In the genomic region with DNA sequence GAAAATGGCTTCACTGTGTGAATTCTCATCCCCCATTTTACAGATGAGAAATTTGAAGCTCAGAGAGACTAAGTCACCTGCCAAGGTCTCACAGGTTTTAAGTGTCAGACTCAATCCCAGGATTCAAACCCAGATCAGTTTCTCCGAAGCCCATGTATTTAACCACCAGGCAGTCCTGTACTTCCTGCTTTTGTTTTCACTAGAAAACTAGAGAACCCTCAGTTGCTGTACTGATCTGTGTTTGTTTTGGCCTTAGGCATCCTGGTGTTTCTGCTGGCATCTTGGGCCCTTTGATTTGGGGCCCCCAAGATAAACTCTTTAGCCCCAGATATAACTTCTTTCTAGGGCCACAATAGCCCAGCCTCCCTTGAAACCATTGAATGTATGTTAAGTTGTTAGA, we compare ENCODE assay signal across 12 cellular contexts. TPM values are rescaled to one million over a fixed set of nuclear protein-coding genes. Genes with fewer than 3 reads are reported as not detected.
DNase-seq lines count a peak whose midpoint lies in the region; ATAC-seq, FAIRE-seq and TF ChIP-seq lines count a peak whose summit lies in the region.
"Had no signal": no experiment of that assay in that cellular context is flagged by ENCODE, and none has a peak within 500 bp of the region (broad histone marks: within the 10 kb centered on the region; RNA-seq: fewer than 3 reads in every experiment).

No MANE protein-coding gene starts in this region.

- peak overlapping the region; percentile 5 for H3K4me3 ChIP-seq in GM12865 (ENCODE audit: low read depth, low read length)
- H3K4me3 ChIP-seq in GM12878 = peak overlapping the region; percentile 39; the same call in 1 of the 2 replicates
- no peak overlapping the region for H3K4me3 ChIP-seq in hepatocyte
- H3K4me3 ChIP-seq: heart left ventricle had no signal

- intact Hi-C loops in GM12878 (cut with micrococcal nuclease; ENCODE audit: unreplicated experiment) = loop anchor here (1.0 to 2.0 kb wide), 4 partner anchors 18 to 50 kb away; partner anchors contain the start of gene PPP1R16B
- intact Hi-C loops in Right ventricle myocardium superior (cut with DNase I) = no loop called here

- POLR2A ChIA-PET in GM12878 (lab: Charles Lee) = interaction anchor here (0.7 to 6.2 kb wide), 9 partner anchors 9 to 146 kb away, joined by 3 to 93 read pairs (median 5); partner anchors contain the start of gene PPP1R16B

- H3K27ac ChIP-seq in GM12878 (ENCODE audit: control insufficient read depth, insufficient read depth) = peak overlapping the region; percentile 91
- no peak overlapping the region for H3K27ac ChIP-seq in hepatocyte

- ATAC-seq in GM21367 (IDR thresholded peaks at IDR 0.05; ENCODE audit: unreplicated experiment) (peak; percentile 18), HG03342 (IDR thresholded peaks at IDR 0.05; ENCODE audit: unreplicated experiment) (peak; percentile 42), GM12878 (peak; percentile 56), Right ventricle myocardium superior (ENCODE audit: poor library complexity) (no peak)
- ATAC-seq: heart left ventricle had no signal

- H3K27me3 ChIP-seq in GM12878 (replicated peaks in 1 of 2; ENCODE audit: control insufficient read depth in 2 of 2, insufficient read depth in 2 of 2, low read length in 1 of 2) = no peaks in the 10 kb centered on the region
- peaks cover 7% of the 10 kb centered on the region for H3K27me3 ChIP-seq in hepatocyte

- no peaks in the 10 kb centered on the region; the same call in 1 of the 3 replicates for H3K9me3 ChIP-seq in GM12878 (replicated peaks; ENCODE audit: control insufficient read depth, insufficient read depth, low read length)
- H3K9me3 ChIP-seq in hepatocyte (ENCODE audit: low read depth) = no peaks in the 10 kb centered on the region
- H3K9me3 ChIP-seq: heart left ventricle had no signal

- no TSS peak for BruUV-seq in GM12878 (replicated peaks; lab: Mats Ljungman, UMichigan)

- peaks cover 79% of the 10 kb centered on the region for H3K79me2 ChIP-seq in GM12878 (ENCODE audit: control insufficient read depth, insufficient read depth, low read length)
- H3K79me2 ChIP-seq in hepatocyte = no peaks in the 10 kb centered on the region

- 0% methylated on average over 1 of the region's 1 CpG for WGBS in GM12878 (ENCODE audit: insufficient coverage, insufficient replicate concordance, low lambda C conversion rate, missing lambda C conversion rate)
- WGBS in hepatocyte (ENCODE audit: low lambda C conversion rate, missing lambda C conversion rate) = 81% methylated on average over 1 of the region's 1 CpG

- no peak for TF ChIP-seq POLR2A in GM12878 (IDR thresholded peaks at IDR 0.05; ENCODE audit: low read depth, low read length)

- peaks cover 59% of the 10 kb centered on the region for H3K4me1 ChIP-seq in GM12878 (ENCODE audit: control insufficient read depth, insufficient read depth, low read length)
- no peaks in the 10 kb centered on the region for H3K4me1 ChIP-seq in hepatocyte (ENCODE audit: insufficient read depth)

- no peaks in the 10 kb centered on the region for H3K9me2 ChIP-seq in hepatocyte (replicated peaks; ENCODE audit: insufficient read depth)

- CTCF ChIA-PET in GM12878 (lab: Yijun Ruan, JAX) = interaction anchor here (0.6 to 9.6 kb wide), 14 partner anchors 8 to 145 kb away, joined by 3 to 160 read pairs (median 3); partner anchors contain the start of gene PPP1R16B

- TF ChIP-seq CTCF in GM12865 (IDR thresholded peaks at IDR 0.05; ENCODE audit: insufficient read depth, low read depth, low read length, missing control alignments) (no peak), GM12878 (IDR thresholded peaks at IDR 0.05 in 2 of 3, conservative IDR thresholded peaks at IDR 0.05 in 1 of 3; ENCODE audit: control insufficient read depth in 2 of 3, extremely low read depth in 1 of 3, insufficient read depth in 1 of 3, low read depth in 3 of 3, low read length in 3 of 3) (no peak), hepatocyte (IDR thresholded peaks at IDR 0.05; ENCODE audit: poor library complexity) (no peak)

- H3K36me3 ChIP-seq in GM12878 (ENCODE audit: control insufficient read depth in 2 of 2, insufficient read depth in 2 of 2, low read length in 1 of 2) = peaks cover 21 to 29% of the 10 kb centered on the region in 2 experiments
- no peaks in the 10 kb centered on the region for H3K36me3 ChIP-seq in hepatocyte (replicated peaks; ENCODE audit: insufficient read depth, low read depth)

- peak; percentile 23 for FAIRE-seq in GM12878 (lab: Jason Lieb, UNC)

- SMC1A ChIA-PET in GM12878 (lab: Charles Lee; ENCODE audit: uncharacterized antibody, unreplicated experiment) = interaction anchor here (0.8 to 13.8 kb wide), 10 partner anchors 8 to 50 kb away, joined by 3 to 187 read pairs (median 14); partner anchors contain the start of gene PPP1R16B

- H3K9ac ChIP-seq in GM12878 (ENCODE audit: control insufficient read depth, insufficient read depth, low read length) = peak overlapping the region; percentile 49; the same call in 1 of the 2 replicates

- no peaks in the 10 kb centered on the region for H4K20me1 ChIP-seq in GM12878 (ENCODE audit: control insufficient read depth, insufficient read depth)
- no peaks in the 10 kb centered on the region for H4K20me1 ChIP-seq in hepatocyte (ENCODE audit: insufficient read depth, poor library complexity, severe bottlenecking)

- H2AFZ ChIP-seq in GM12878 (ENCODE audit: control insufficient read depth, low read depth, low read length) (no peak overlapping the region; the same call in 1 of the 2 replicates), hepatocyte (no peak overlapping the region)

- RAD21 ChIA-PET in GM12878 (lab: Charles Lee; ENCODE audit: unreplicated experiment) = interaction anchor here (0.7 to 5.6 kb wide), 13 partner anchors 7 to 120 kb away, joined by 3 to 125 read pairs (median 8); partner anchors contain the start of genes DHX35 and PPP1R16B

- DNase-seq in GM12865 (ENCODE audit: low read depth) (peak; percentile 67), GM12878 (ENCODE audit: low read depth, low spot score) (no peak), Right ventricle myocardium superior (no peak), middle frontal gyrus (ENCODE audit: extremely low spot score, low spot score) (no peak), NCI-H1105 treated with DMSO at 0.1 percent for 48 hours (lab: John Stamatoyannopoulos, UW) (no peak), hepatocyte (ENCODE audit: low spot score) (no peak)
- DNase-seq: amniotic stem cell, EL, heart left ventricle, SHP77 had no signal

- H3K4me2 ChIP-seq in GM12878 (ENCODE audit: control insufficient read depth, insufficient read depth) (peak overlapping the region; percentile 61), hepatocyte (no peak overlapping the region)

- no peak for TF ChIP-seq EP300 in GM12878 (IDR thresholded peaks at IDR 0.05; ENCODE audit: borderline replicate concordance in 1 of 2, control insufficient read depth in 1 of 2, low read depth in 2 of 2, low read length in 2 of 2)

- in situ Hi-C loops in GM12878 (cut with MboI) = no loop called here

- no peak for TF ChIP-seq RAD21 in GM12878 (IDR thresholded peaks at IDR 0.05; ENCODE audit: insufficient read depth, low read depth, low read length)

TF ChIP-seq in GM12878, 131 proteins besides CTCF, POLR2A, EP300 and RAD21:
- TF ChIP-seq IKZF2 (IDR thresholded peaks at IDR 0.05) (0 out of 4 replicates have a peak, but pooled peaks of 1 of the 2 experiments have one; percentile 7), BRCA1 (IDR thresholded peaks at IDR 0.05; ENCODE audit: low read depth, low read length) (no peak), SPI1 (IDR thresholded peaks at IDR 0.05; ENCODE audit: borderline replicate concordance, insufficient read depth, low read depth, low read length) (no peak), MLLT1 (IDR thresholded peaks at IDR 0.05) (0 out of 2 replicates have a peak, but pooled peaks have one; percentile 7), DPF2 (IDR thresholded peaks at IDR 0.05) (0 out of 2 replicates have a peak, but pooled peaks have one; percentile 26)

RNA-seq across cellular contexts. Expression of gene PPP1R16B, which starts 36.5 kb away (rescaled TPM):
- total RNA-seq in GM12878 (2013; cell fraction: nucleolus; rRNA removed) = 41.2 and 47.8 TPM in 2 replicates
- total RNA-seq in GM12878 (2014; rRNA removed) (81.0 and 83.9 TPM in 2 replicates), GM12878 (2014; rRNA removed; fragmentation: Illumina TruSeq; extraction: Trizol) (63.2 and 66.5 TPM in 2 replicates), GM12878 (2021) (89.9 and 90.2 TPM in 2 replicates), Right ventricle myocardium superior (6.8 TPM), hepatocyte (0.33 and 0.40 TPM in 2 replicates)
- polyA plus RNA-seq in GM12878 (2011; ENCODE audit: low read depth) = 42.7 TPM
- polyA plus RNA-seq in GM12878 (2011; rRNA removed) (48.4 and 66.8 TPM in 2 replicates), GM12878 (2014; fragmentation: Illumina TruSeq; extraction: Trizol) (54.4 and 64.6 TPM in 2 replicates), GM12878 (2014; fragmentation: Nextera tagmentation; extraction: Ambion mirVana) (10 to 100 TPM; 13.4 to 14.2 TPM), GM12878 (2014; rRNA removed) (61.4 and 61.5 TPM in 2 replicates), GM12878 (2016; fragmentation: Nextera tagmentation; extraction: Ambion mirVana) (10 to 100 TPM; 72.2 to 77.5 TPM), hepatocyte (0.28 TPM in 1 of 2 replicates, not detected in the other)
- 71.6 and 82.8 TPM in 2 replicates for polyA plus RNA-seq in GM12878 (2011; cell fraction: cytosol; rRNA removed)
- 64.3 and 67.1 TPM in 2 replicates for polyA plus RNA-seq in GM12878 (2011; cell fraction: nucleus; rRNA removed)
- polyA plus RNA-seq in GM12878 (2012) = 56.6 and 60.9 TPM in 2 replicates
- polyA minus RNA-seq in GM12878 (2011; rRNA and poly(A)+ RNA removed) = 111 and 162 TPM in 2 replicates
- 42.0 and 46.7 TPM in 2 replicates for polyA minus RNA-seq in GM12878 (2011; cell fraction: cytosol; rRNA and poly(A)+ RNA removed)
- 13.7 and 24.2 TPM in 2 replicates for polyA minus RNA-seq in GM12878 (2011; cell fraction: nucleus; rRNA and poly(A)+ RNA removed)
